ENCODE assay signal across 10 cellular contexts in the genomic region with DNA sequence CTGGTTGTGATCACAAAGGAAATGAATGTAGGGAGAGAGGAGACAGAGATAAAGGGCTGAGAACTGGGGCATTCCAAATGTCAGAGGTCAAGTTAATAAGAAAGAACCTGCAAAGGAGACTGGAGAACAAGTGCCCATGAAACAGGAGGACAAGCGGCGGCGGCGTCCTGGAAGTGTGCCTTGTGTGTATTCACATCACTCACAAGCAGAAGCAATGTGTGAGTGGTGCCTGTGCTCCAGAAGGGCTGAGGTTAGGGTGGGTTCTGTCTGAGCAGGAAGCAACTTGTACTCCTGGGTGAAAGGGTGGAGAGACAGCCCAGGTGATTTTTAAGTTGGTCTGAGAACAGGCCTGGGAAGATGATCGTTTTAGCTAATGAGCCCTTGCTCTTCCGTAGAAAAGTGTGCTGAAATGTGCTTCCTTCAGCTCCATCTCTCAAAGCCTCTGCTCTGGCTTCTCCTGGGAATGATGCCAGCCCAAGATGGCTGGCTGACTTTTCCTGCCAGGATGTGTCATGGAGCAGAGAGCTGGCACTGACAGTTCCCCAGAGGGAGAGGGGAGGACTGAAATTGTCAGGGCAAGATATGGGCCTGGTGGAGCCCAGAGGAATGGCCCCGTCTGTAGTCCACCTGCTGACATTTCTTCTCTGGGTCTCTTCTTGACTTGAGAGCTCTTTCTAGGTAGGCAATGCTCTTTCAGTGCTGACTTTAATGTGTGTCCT. TPM values are rescaled to one million over a fixed set of nuclear protein-coding genes. Genes with fewer than 3 reads are reported as not detected.
A peak's percentile ranks its signal among the peaks of the same experiment; 100 is the strongest.
DNase-seq lines count a peak whose midpoint lies in the region; ATAC-seq lines count a peak whose summit lies in the region.
"Had no signal": no experiment of that assay in that cellular context is flagged by ENCODE, and none has a peak within 500 bp of the region (broad histone marks: within the 10 kb centered on the region; RNA-seq: fewer than 3 reads in every experiment).

No MANE protein-coding gene starts in this region.

- DNase-seq in EL: peak; percentile 66
- peak; percentile 19 for DNase-seq in NCI-H69 (lab: John Stamatoyannopoulos, UW)
- peak; percentile 61 for DNase-seq in fibroblast of gingiva (ENCODE audit: low read depth)
- peak; percentile 66 for DNase-seq in pons (ENCODE audit: low spot score)
- no peak for DNase-seq in Karpas-422
- no peak for DNase-seq in activated T-cell treated with anti-CD3 and anti-CD28 coated beads for 4 hours
- no peak for DNase-seq in retina
- DNase-seq: MV-4-11 had no signal

- no peak for ATAC-seq in GM18909 (IDR thresholded peaks at IDR 0.05; ENCODE audit: poor library complexity, unreplicated experiment)
- ATAC-seq: stimulated activated effector memory CD8-positive, alpha-beta T cell treated with anti-CD3 and anti-CD28 coated beads, Interleukin-12 subunit alpha, Interleukin-12 subunit beta, amount 100 ng/mL, for 72 hours had no signal

- H3K79me2 ChIP-seq in Karpas-422 (ENCODE audit: low read length): no peaks in the 10 kb centered on the region

- H3K9me3 ChIP-seq in Karpas-422 (ENCODE audit: low read length): no peaks in the 10 kb centered on the region

- no peak overlapping the region for H3K9ac ChIP-seq in Karpas-422 (ENCODE audit: low read length)

- no peak overlapping the region for H3K27ac ChIP-seq in Karpas-422 (ENCODE audit: low read length)

- H3K4me1 ChIP-seq in Karpas-422 (ENCODE audit: low read length): peaks cover 9% of the 10 kb centered on the region

- no peaks in the 10 kb centered on the region for H3K27me3 ChIP-seq in Karpas-422 (ENCODE audit: low read length)

- H3K4me3 ChIP-seq in Karpas-422 (ENCODE audit: low read length): no peak overlapping the region

- H3K4me2 ChIP-seq in Karpas-422 (ENCODE audit: low read depth, low read length, poor library complexity, severe bottlenecking): no peak overlapping the region

- no peak overlapping the region for H2AFZ ChIP-seq in Karpas-422 (ENCODE audit: low read length)

- H3K9me2 ChIP-seq in Karpas-422 (replicated peaks; ENCODE audit: insufficient read depth, low read length): no peaks in the 10 kb centered on the region

- H4K20me1 ChIP-seq in Karpas-422 (ENCODE audit: insufficient read depth, low read depth, low read length): no peaks in the 10 kb centered on the region

- H3K36me3 ChIP-seq in Karpas-422 (ENCODE audit: insufficient read depth, low read length): no peaks in the 10 kb centered on the region

RNA-seq across cellular contexts. Expression of a gene that starts 25.1 kb away (rescaled TPM):
- 0.30 TPM in 1 of 2 replicates, not detected in the other for total RNA-seq in Karpas-422 (2014; rRNA removed; shearing (Covaris generic); ENCODE audit: low replicate concordance)

RNA-seq across cellular contexts. Expression of a gene that starts 26.8 kb away (rescaled TPM):
- total RNA-seq in Karpas-422 (2014; rRNA removed; shearing (Covaris generic); ENCODE audit: low replicate concordance): 34.7 and 53.5 TPM in 2 replicates

Comparison
In these comparisons a context has a peak if more than half of its experiments do, and no peak if none do; other contexts are left out.
1. DNase-seq: peak in EL (single experiment), NCI-H69 (single experiment), fibroblast of gingiva (single experiment) and pons (single experiment); none in Karpas-422 (single experiment), activated T-cell treated with anti-CD3 and anti-CD28 coated beads for 4 hours (single experiment) and retina (single experiment).